19 cellular contexts compared by ENCODE assay signal in the genomic region with DNA sequence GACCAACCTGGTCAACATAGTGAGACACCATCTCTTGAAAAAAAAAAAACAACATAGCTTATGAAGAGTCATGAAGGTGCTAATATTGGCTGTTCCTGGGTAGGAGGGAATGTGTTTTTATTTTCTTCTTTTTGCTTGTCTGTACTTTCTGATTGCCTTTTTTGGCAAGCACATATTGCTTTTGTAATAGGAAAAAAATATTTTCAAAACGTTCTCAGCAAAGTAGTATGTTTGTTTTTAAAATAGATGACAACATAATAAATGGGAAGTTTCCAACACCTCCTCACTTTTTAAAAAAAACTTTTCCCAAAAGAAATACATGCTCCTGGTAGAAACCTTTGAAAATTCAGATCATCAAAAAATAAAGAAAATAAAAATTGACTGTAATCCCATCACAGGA. TPM values are rescaled to one million over a fixed set of nuclear protein-coding genes. Genes with fewer than 3 reads are reported as not detected.
DNase-seq lines count a peak whose midpoint lies in the region; ATAC-seq and TF ChIP-seq lines count a peak whose summit lies in the region.
"Had no signal": no experiment of that assay in that cellular context is flagged by ENCODE, and none has a peak within 500 bp of the region (broad histone marks: within the 10 kb centered on the region; RNA-seq: fewer than 3 reads in every experiment).

No MANE protein-coding gene starts in this region.

- TF ChIP-seq CTCF in sigmoid colon (IDR thresholded peaks at IDR 0.05), result no peak
- TF ChIP-seq CTCF in upper lobe of right lung (IDR thresholded peaks at IDR 0.05), result no peak
- no peak for TF ChIP-seq CTCF in prostate gland (IDR thresholded peaks at IDR 0.05)

- no peak for ATAC-seq in upper lobe of right lung
- no peak for ATAC-seq in GM19035 (IDR thresholded peaks at IDR 0.05; ENCODE audit: unreplicated experiment)
- ATAC-seq: SK-N-SH treated with all-trans-retinoic acid at 6 μM for 48 hours had no signal

- TF ChIP-seq POLR2A in sigmoid colon (IDR thresholded peaks at IDR 0.05) (no peak), prostate gland (IDR thresholded peaks at IDR 0.05) (no peak)

- H3K27ac ChIP-seq in sigmoid colon, result peak overlapping the region; percentile 27 to 91 (median 61)
- peak overlapping the region; percentile 99 for H3K27ac ChIP-seq in upper lobe of right lung
- no peak overlapping the region for H3K27ac ChIP-seq in prostate gland
- H3K27ac ChIP-seq: neural progenitor cell had no signal

- peak overlapping the region; percentile 60 for H3K9ac ChIP-seq in adipocyte (ENCODE audit: low read length)
- H3K9ac ChIP-seq: neural progenitor cell had no signal

- H3K36me3 ChIP-seq in adipocyte (ENCODE audit: control insufficient read depth, insufficient read depth, low read length, severe bottlenecking) (no peaks in the 10 kb centered on the region), sigmoid colon (no peaks in the 10 kb centered on the region), upper lobe of right lung (no peaks in the 10 kb centered on the region), prostate gland (no peaks in the 10 kb centered on the region)
- H3K36me3 ChIP-seq: neural progenitor cell had no signal

- TF ChIP-seq EP300 in sigmoid colon (IDR thresholded peaks at IDR 0.05), result no peak

- H3K4me1 ChIP-seq in adipocyte (ENCODE audit: control insufficient read depth, insufficient read depth, low read length) (peaks cover 66% of the 10 kb centered on the region), sigmoid colon (peaks cover 0 to 21% (median 20%) of the 10 kb centered on the region in 4 donors), upper lobe of right lung (peaks cover 53% of the 10 kb centered on the region), prostate gland (replicated peaks) (peaks cover 6% of the 10 kb centered on the region)

- H3K4me3 ChIP-seq in adipocyte (ENCODE audit: low read length) (peak overlapping the region; percentile 53), sigmoid colon (no peak overlapping the region), upper lobe of right lung (no peak overlapping the region), prostate gland (no peak overlapping the region)
- H3K4me3 ChIP-seq: neural progenitor cell had no signal

- H3K9me3 ChIP-seq in adipocyte (ENCODE audit: control insufficient read depth, low read length) (no peaks in the 10 kb centered on the region), sigmoid colon (no peaks in the 10 kb centered on the region), upper lobe of right lung (no peaks in the 10 kb centered on the region), prostate gland (no peaks in the 10 kb centered on the region)
- H3K9me3 ChIP-seq: Caco-2 had no signal

- 34 to 38% methylated on average over 1 of the region's 1 CpG for WGBS in sigmoid colon, 2 donors
- WGBS in prostate gland, result 7% methylated on average over 1 of the region's 1 CpG

- intact Hi-C loops in sigmoid colon (cut with DNase I) (no loop called here), upper lobe of right lung (cut with DNase I) (no loop called here), prostate gland (cut with DNase I) (loop anchor here (5.0 kb wide), 1 partner anchor 57 kb away; no protein-coding TSS in a partner anchor)

- DNase-seq in adipocyte (ENCODE audit: low read depth) (no peak), fibroblast of gingiva (ENCODE audit: low read depth) (peak; percentile 40), sigmoid colon (no peak), upper lobe of right lung (no peak), prostate gland (ENCODE audit: low spot score) (no peak), NCI-H146 treated with DMSO at 0.1 percent for 48 hours (lab: John Stamatoyannopoulos, UW; ENCODE audit: unreplicated experiment) (no peak)
- DNase-seq: activated B cell treated with CpG ODN at 0.5 μM for 24 hours; activated CD4-positive, alpha-beta memory T cell treated with anti-CD3 and anti-CD28 coated beads for 36 hours; amniotic stem cell; DND-41; NCI-H1105; NCI-H2107; NCI-H510A treated with DMSO at 0.1 percent for 48 hours; stimulated activated CD4-positive, alpha-beta T cell treated with anti-CD3 and anti-CD28 coated beads, Interleukin-12 subunit alpha, Interleukin-12 subunit beta, amount 100 ng/mL, for 4 hours; stimulated activated CD8-positive, alpha-beta memory T cell treated with anti-CD3 and anti-CD28 coated beads, Interleukin-4, amount 100 ng/mL, for 48 hours had no signal

- H3K27me3 ChIP-seq in adipocyte (replicated peaks; ENCODE audit: control insufficient read depth, insufficient read depth, low read length), result no peaks in the 10 kb centered on the region
- H3K27me3 ChIP-seq in sigmoid colon, result no peaks in the 10 kb centered on the region
- no peaks in the 10 kb centered on the region for H3K27me3 ChIP-seq in upper lobe of right lung
- H3K27me3 ChIP-seq in prostate gland (replicated peaks; ENCODE audit: insufficient read depth), result no peaks in the 10 kb centered on the region
- H3K27me3 ChIP-seq: neural progenitor cell had no signal

RNA-seq across cellular contexts. Expression of a gene that starts 20.9 kb away (rescaled TPM):
- total RNA-seq in sigmoid colon (1,000 to 10,000 TPM in 1 of 4 donors, 100 to 1,000 TPM in 3; 172 to 1,048 (median 650) TPM), upper lobe of right lung (204 TPM), prostate gland (100 to 1,000 TPM in 1 of 2 donors, 10 to 100 TPM in 1; 73.9 to 127 TPM)
- polyA plus RNA-seq in sigmoid colon, result 100 to 1,000 TPM; 108 to 374 (median 306) TPM

Comparison
In these comparisons a context has a peak if more than half of its experiments do, and no peak if none do; other contexts are left out.
1. H3K27ac ChIP-seq: peak in sigmoid colon (4 of 4) and upper lobe of right lung (single experiment); none in prostate gland (0 of 2).